Comparison of ENCODE assay signal across 26 cellular contexts in the genomic region with DNA sequence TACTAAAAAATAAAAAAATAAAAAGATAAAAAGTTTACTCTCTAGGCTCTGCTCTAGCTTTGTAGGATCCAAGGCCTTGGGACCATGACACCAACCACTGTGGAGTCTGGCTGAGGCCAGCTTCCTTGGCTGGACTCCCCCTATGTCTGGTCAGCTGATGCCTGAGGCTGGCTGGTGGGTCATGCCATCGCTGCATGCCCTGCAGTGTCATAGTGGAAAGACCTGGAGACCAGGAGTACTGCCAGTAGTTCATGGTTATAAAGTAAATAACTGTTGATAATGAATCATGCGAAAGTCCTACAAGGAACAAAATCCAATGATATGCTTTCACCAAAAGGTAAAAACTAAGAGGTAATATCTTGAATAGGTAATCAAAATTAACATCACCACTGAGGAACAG. TPM values are rescaled to one million over a fixed set of nuclear protein-coding genes. Genes with fewer than 3 reads are reported as not detected.
DNase-seq lines count a peak whose midpoint lies in the region; ATAC-seq, FAIRE-seq and TF ChIP-seq lines count a peak whose summit lies in the region.
"Had no signal": no experiment of that assay in that cellular context is flagged by ENCODE, and none has a peak within 500 bp of the region (broad histone marks: within the 10 kb centered on the region; RNA-seq: fewer than 3 reads in every experiment).

No MANE protein-coding gene starts in this region.

- intact Hi-C loops in Right ventricle myocardium superior (cut with DNase I) (no loop called here), pancreas (cut with DNase I) (no loop called here)
- intact Hi-C loops in activated T-helper 2 cell treated with anti-CD3 and anti-CD28 coated beads, Interferon-gamma antibody, Interleukin-2, Interleukin-4, amounts not matched to agents 10 μg/mL and 5 μg/mL and 100 μg/mL, durations not matched to agents 14 hours and 24 hours and 36 hours (cut with micrococcal nuclease): no loop called here

- ATAC-seq in Right ventricle myocardium superior (ENCODE audit: poor library complexity): peak; percentile 53
- ATAC-seq in pancreas: peak; percentile 79 to 83 (median 82)
- ATAC-seq: natural killer cell treated with Interleukin-12 subunit alpha and Interleukin-12 subunit beta and Interleukin-15 and Interleukin-18, amount 100 ng/mL, for 72 hours had no signal

- in situ Hi-C loops in GM23248 (cut with MboI): no loop called here

- H3K4me1 Mint-ChIP-seq in activated T-helper 2 cell treated with anti-CD3 and anti-CD28 coated beads, Interferon-gamma antibody, Interleukin-2, Interleukin-4, amounts not matched to agents 10 μg/mL and 5 μg/mL and 100 μg/mL, durations not matched to agents 14 hours and 24 hours and 36 hours (ENCODE audit: low read depth): peaks cover 2% of the 10 kb centered on the region
- H3K4me1 Mint-ChIP-seq: activated naive CD4-positive, alpha-beta T cell treated with anti-CD3 and anti-CD28 coated beads, Interleukin-2, amount 50 U/mL, for 24 hours; B cell had no signal

- H4K20me1 ChIP-seq in GM23248 (ENCODE audit: insufficient read depth): no peaks in the 10 kb centered on the region

- peaks cover 0 to 30% of the 10 kb centered on the region in 2 donors for H3K4me1 ChIP-seq in right atrium auricular region
- H3K4me1 ChIP-seq in pancreas: peaks cover 8 to 31% (median 25%) of the 10 kb centered on the region in 3 donors
- H3K4me1 ChIP-seq in GM23248 (ENCODE audit: insufficient read depth): peaks cover 23% of the 10 kb centered on the region

- no peak for TF ChIP-seq CTCF in right atrium auricular region (IDR thresholded peaks at IDR 0.05)
- TF ChIP-seq CTCF in pancreas (IDR thresholded peaks at IDR 0.05): no peak

- H3K27ac Mint-ChIP-seq in activated T-helper 2 cell treated with anti-CD3 and anti-CD28 coated beads, Interferon-gamma antibody, Interleukin-2, Interleukin-4, amounts not matched to agents 10 μg/mL and 5 μg/mL and 100 μg/mL, durations not matched to agents 14 hours and 24 hours and 36 hours: no peak overlapping the region
- H3K27ac Mint-ChIP-seq: activated CD4-positive, alpha-beta memory T cell treated with anti-CD3 and anti-CD28 coated beads for 36 hours; activated naive CD4-positive, alpha-beta T cell treated with anti-CD3 and anti-CD28 coated beads, Interleukin-2, amount 50 U/mL, for 24 hours; B cell; natural killer cell treated with Interleukin-12 subunit alpha and Interleukin-12 subunit beta and Interleukin-15 and Interleukin-18, amount 100 ng/mL, for 72 hours had no signal

- H3K79me2 ChIP-seq in GM23248 (ENCODE audit: insufficient read depth): no peaks in the 10 kb centered on the region

- H3K27ac ChIP-seq in right atrium auricular region (no peak overlapping the region), pancreas (peak overlapping the region in 2 of 4 donors; percentile 39 to 57), GM23248 (no peak overlapping the region)
- H3K27ac ChIP-seq: coronary artery, KMS-11, testis had no signal

- H3K27me3 ChIP-seq in right atrium auricular region: no peaks in the 10 kb centered on the region
- no peaks in the 10 kb centered on the region for H3K27me3 ChIP-seq in pancreas
- H3K27me3 ChIP-seq in GM23248 (replicated peaks; ENCODE audit: insufficient read depth): no peaks in the 10 kb centered on the region
- H3K27me3 ChIP-seq: testis, vagina had no signal

- H3F3A ChIP-seq in GM23248 (ENCODE audit: insufficient read depth): peaks cover 14% of the 10 kb centered on the region

- no peak for FAIRE-seq in pancreas (lab: Jason Lieb, UNC)
- FAIRE-seq: GM18507 had no signal

- no peak overlapping the region for H2AFZ ChIP-seq in GM23248

- H3K9me3 Mint-ChIP-seq in activated T-helper 2 cell treated with anti-CD3 and anti-CD28 coated beads, Interferon-gamma antibody, Interleukin-2, Interleukin-4, amounts not matched to agents 10 μg/mL and 5 μg/mL and 100 μg/mL, durations not matched to agents 14 hours and 24 hours and 36 hours: no peaks in the 10 kb centered on the region
- H3K9me3 Mint-ChIP-seq: activated CD4-positive, alpha-beta memory T cell treated with anti-CD3 and anti-CD28 coated beads for 36 hours; activated naive CD4-positive, alpha-beta T cell treated with anti-CD3 and anti-CD28 coated beads, Interleukin-2, amount 50 U/mL, for 24 hours; natural killer cell treated with Interleukin-12 subunit alpha and Interleukin-12 subunit beta and Interleukin-15 and Interleukin-18, amount 100 ng/mL, for 72 hours had no signal

- H3K9me3 ChIP-seq in right atrium auricular region (no peaks in the 10 kb centered on the region), pancreas (no peaks in the 10 kb centered on the region), GM23248 (ENCODE audit: low read depth) (no peaks in the 10 kb centered on the region)
- H3K9me3 ChIP-seq: testis, vagina had no signal

- no peak overlapping the region for H3K4me3 Mint-ChIP-seq in activated T-helper 2 cell treated with anti-CD3 and anti-CD28 coated beads, Interferon-gamma antibody, Interleukin-2, Interleukin-4, amounts not matched to agents 10 μg/mL and 5 μg/mL and 100 μg/mL, durations not matched to agents 14 hours and 24 hours and 36 hours (ENCODE audit: low read depth)
- H3K4me3 Mint-ChIP-seq: activated CD4-positive, alpha-beta memory T cell treated with anti-CD3 and anti-CD28 coated beads for 36 hours; activated naive CD4-positive, alpha-beta T cell treated with anti-CD3 and anti-CD28 coated beads, Interleukin-2, amount 50 U/mL, for 24 hours; B cell; natural killer cell treated with Interleukin-12 subunit alpha and Interleukin-12 subunit beta and Interleukin-15 and Interleukin-18, amount 100 ng/mL, for 72 hours had no signal

- H3K4me2 ChIP-seq in GM23248 (ENCODE audit: unreplicated experiment): no peak overlapping the region
- H3K4me2 ChIP-seq: KMS-11 had no signal

- H3K27me3 Mint-ChIP-seq in activated T-helper 2 cell treated with anti-CD3 and anti-CD28 coated beads, Interferon-gamma antibody, Interleukin-2, Interleukin-4, amounts not matched to agents 10 μg/mL and 5 μg/mL and 100 μg/mL, durations not matched to agents 14 hours and 24 hours and 36 hours (ENCODE audit: low read depth): peaks cover 29% of the 10 kb centered on the region
- H3K27me3 Mint-ChIP-seq: B cell; natural killer cell treated with Interleukin-12 subunit alpha and Interleukin-12 subunit beta and Interleukin-15 and Interleukin-18, amount 100 ng/mL, for 72 hours had no signal

- WGBS in pancreas, 2 donors: 44 to 49% methylated on average over 2 of the region's 2 CpGs
- WGBS in GM23248 (ENCODE audit: low coverage in 1 of 2, low lambda C conversion rate in 2 of 2, missing lambda C conversion rate in 2 of 2), 2 experiments: 90 to 91% methylated on average over 2 of the region's 2 CpGs

- H3K36me3 Mint-ChIP-seq in activated T-helper 2 cell treated with anti-CD3 and anti-CD28 coated beads, Interferon-gamma antibody, Interleukin-2, Interleukin-4, amounts not matched to agents 10 μg/mL and 5 μg/mL and 100 μg/mL, durations not matched to agents 14 hours and 24 hours and 36 hours (ENCODE audit: low read depth): no peaks in the 10 kb centered on the region
- H3K36me3 Mint-ChIP-seq: activated CD4-positive, alpha-beta memory T cell treated with anti-CD3 and anti-CD28 coated beads for 36 hours; activated naive CD4-positive, alpha-beta T cell treated with anti-CD3 and anti-CD28 coated beads, Interleukin-2, amount 50 U/mL, for 24 hours; natural killer cell treated with Interleukin-12 subunit alpha and Interleukin-12 subunit beta and Interleukin-15 and Interleukin-18, amount 100 ng/mL, for 72 hours had no signal

- no peaks in the 10 kb centered on the region for H3K9me2 ChIP-seq in GM23248 (ENCODE audit: insufficient read depth)

- H3K36me3 ChIP-seq in right atrium auricular region (no peaks in the 10 kb centered on the region), pancreas (no peaks in the 10 kb centered on the region), GM23248 (ENCODE audit: low read depth) (no peaks in the 10 kb centered on the region)
- H3K36me3 ChIP-seq: vagina had no signal

- H3K9ac ChIP-seq in GM23248: no peak overlapping the region
- H3K9ac ChIP-seq: KMS-11 had no signal

- H3K4me3 ChIP-seq in right atrium auricular region: no peak overlapping the region
- H3K4me3 ChIP-seq in pancreas: no peak overlapping the region
- no peak overlapping the region for H3K4me3 ChIP-seq in GM23248
- H3K4me3 ChIP-seq: coronary artery, testis, vagina had no signal

- DNase-seq in Right ventricle myocardium superior (peak; percentile 35), right atrium auricular region (ENCODE audit: low spot score) (no peak), globus pallidus (ENCODE audit: low spot score) (peak; percentile 24), pancreas (peak in 4 of 6 donors; percentile 21 to 63 (median 52)), KG1 (lab: John Stamatoyannopoulos, UW) (no peak), GM23248 (no peak)
- no peak for DNase-seq in stimulated activated naive CD4-positive, alpha-beta T cell (lab: John Stamatoyannopoulos, UW)
- no peak for DNase-seq in activated T-helper 2 cell treated with anti-CD3 and anti-CD28 coated beads, Interferon-gamma antibody, Interleukin-2, Interleukin-4, amounts not matched to agents 10 μg/mL and 5 μg/mL and 100 μg/mL, durations not matched to agents 14 hours and 24 hours and 36 hours (ENCODE audit: low spot score)
- DNase-seq: activated CD4-positive, alpha-beta memory T cell treated with anti-CD3 and anti-CD28 coated beads for 36 hours; activated CD4-positive, CD25-positive, alpha-beta regulatory T cell; activated CD8-positive, alpha-beta memory T cell treated with anti-CD3 and anti-CD28 coated beads, Interleukin-2, amount 50 U/mL, for 4 hours; DMS79 treated with DMSO at 0.1 percent for 48 hours; NCI-H1436; NCI-H748 treated with DMSO at 0.1 percent for 48 hours; right cardiac atrium; stimulated activated CD4-positive, alpha-beta T cell treated with anti-CD3 and anti-CD28 coated beads, Interleukin-4, amount 100 ng/mL, for 4 hours; stimulated activated naive CD4-positive, alpha-beta T cell treated with Interleukin-2 at 50 U/mL for 16 hours; T-helper 1 cell; testis had no signal

RNA-seq across cellular contexts. Expression of a gene that starts 43.2 kb away (rescaled TPM):
- total RNA-seq in Right ventricle myocardium superior: 12.6 TPM
- 10 to 100 TPM in 1 of 2 donors, 1 to 10 TPM in 1; 8.9 to 17.7 TPM for total RNA-seq in right atrium auricular region
- total RNA-seq in pancreas: 1 to 10 TPM; 2.3 to 4.8 (median 2.9) TPM
- polyA plus RNA-seq in pancreas: 1 to 10 TPM; 4.8 to 7.1 TPM
- 0.13 and 0.43 TPM in 2 replicates for total RNA-seq in GM23248 (2014; rRNA removed; shearing (Covaris generic))
- polyA plus RNA-seq in GM23248 (2016; fragmentation: Nextera tagmentation; extraction: Ambion mirVana): 0.22 and 1.3 TPM in 2 replicates
- 1.9 and 2.9 TPM in 2 replicates for total RNA-seq in activated T-helper 2 cell treated with anti-CD3 and anti-CD28 coated beads, Interferon-gamma antibody, Interleukin-2, Interleukin-4, amounts not matched to agents 10 μg/mL and 5 μg/mL and 100 μg/mL, durations not matched to agents 14 hours and 24 hours and 36 hours

Comparison
In these comparisons a context has a peak if more than half of its experiments do, and no peak if none do; other contexts are left out.
1. DNase-seq: peak in Right ventricle myocardium superior (single experiment), globus pallidus (single experiment) and pancreas (4 of 6); none in right atrium auricular region (single experiment), KG1 (single experiment), stimulated activated naive CD4-positive, alpha-beta T cell (0 of 6), GM23248 (single experiment) and activated T-helper 2 cell treated with anti-CD3 and anti-CD28 coated beads, Interferon-gamma antibody, Interleukin-2, Interleukin-4, amounts not matched to agents 10 μg/mL and 5 μg/mL and 100 μg/mL, durations not matched to agents 14 hours and 24 hours and 36 hours (single experiment).